In the genomic region with DNA sequence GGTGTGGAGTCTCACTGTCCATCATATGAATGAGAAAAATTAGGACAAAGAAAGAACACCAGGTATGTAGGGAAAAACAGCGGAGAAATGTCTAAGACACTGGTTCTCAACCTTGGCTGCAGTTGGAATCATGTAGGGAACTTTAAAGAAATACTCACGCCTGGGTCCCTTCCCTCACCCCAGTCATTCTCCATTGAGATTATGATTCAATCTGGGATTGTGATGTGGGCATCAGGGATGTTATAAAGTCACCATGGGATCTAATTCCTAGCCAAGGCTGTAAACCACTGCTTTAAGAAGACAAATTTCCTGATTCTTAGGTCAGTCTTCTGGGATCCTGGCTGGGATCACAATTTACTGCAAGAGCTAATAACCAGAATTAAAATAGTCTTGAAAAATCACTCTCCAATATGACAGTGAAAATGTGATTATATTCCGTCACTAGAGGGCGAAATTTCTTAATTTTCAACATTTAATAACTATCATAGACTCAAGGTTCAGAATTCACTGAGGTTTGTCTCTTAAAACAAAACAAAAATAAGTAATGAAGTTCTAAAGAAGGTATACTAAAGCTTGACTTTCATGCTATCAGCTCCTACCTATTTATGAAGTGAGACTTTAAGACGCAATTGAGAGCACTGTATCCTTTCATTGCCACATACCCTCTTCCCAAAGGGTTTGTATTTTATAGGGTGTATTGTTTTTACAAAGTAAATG, we compare ENCODE assay signal across 8 cellular contexts.
DNase-seq lines count a peak whose midpoint lies in the region; ATAC-seq and TF ChIP-seq lines count a peak whose summit lies in the region.

No MANE protein-coding gene starts in this region.

- WGBS in sigmoid colon, 2 donors: 48 to 57% methylated on average over 5 of the region's 5 CpGs

- H3K4me1 ChIP-seq in Peyer's patch (no peaks in the 10 kb centered on the region), sigmoid colon (no peaks in the 10 kb centered on the region)

- no peak overlapping the region for H3K4me3 ChIP-seq in Peyer's patch
- no peak overlapping the region for H3K4me3 ChIP-seq in sigmoid colon

- peak; percentile 53 for ATAC-seq in GM21447 (IDR thresholded peaks at IDR 0.05; ENCODE audit: unreplicated experiment)
- no peak for ATAC-seq in HG03159 (IDR thresholded peaks at IDR 0.05; ENCODE audit: unreplicated experiment)
- ATAC-seq in GM19395 (IDR thresholded peaks at IDR 0.05; ENCODE audit: unreplicated experiment): no peak

- intact Hi-C loops in sigmoid colon (cut with DNase I): loop anchor here (10.0 kb wide), 1 partner anchor 80 kb away; no protein-coding TSS in a partner anchor

- H3K27me3 ChIP-seq in Peyer's patch (no peaks in the 10 kb centered on the region), sigmoid colon (no peaks in the 10 kb centered on the region)

- H3K36me3 ChIP-seq in Peyer's patch: no peaks in the 10 kb centered on the region
- H3K36me3 ChIP-seq in sigmoid colon: no peaks in the 10 kb centered on the region

- TF ChIP-seq POLR2A in Peyer's patch (IDR thresholded peaks at IDR 0.05) (no peak), sigmoid colon (IDR thresholded peaks at IDR 0.05) (no peak)

- H3K27ac ChIP-seq in Peyer's patch (no peak overlapping the region), sigmoid colon (no peak overlapping the region)

- TF ChIP-seq CTCF in Peyer's patch (IDR thresholded peaks at IDR 0.05): peak; percentile 28 to 61 (median 54)
- TF ChIP-seq CTCF in sigmoid colon (IDR thresholded peaks at IDR 0.05): peak in 3 of 4 experiments; percentile 15 to 46 (median 17)

- no peaks in the 10 kb centered on the region for H3K9me3 ChIP-seq in Peyer's patch
- no peaks in the 10 kb centered on the region for H3K9me3 ChIP-seq in sigmoid colon

- no peak for TF ChIP-seq EP300 in sigmoid colon (IDR thresholded peaks at IDR 0.05)

- DNase-seq in AML-193 (lab: John Stamatoyannopoulos, UW) (peak; percentile 38), Peyer's patch (no peak), fibroblast of gingiva (ENCODE audit: low read depth) (peak; percentile 35), sigmoid colon (no peak), anterior cingulate cortex (lab: John Stamatoyannopoulos, UW) (no peak)

Comparison
In these comparisons a context has a peak if more than half of its experiments do, and no peak if none do; other contexts are left out.
1. DNase-seq: peak in AML-193 (2 of 2) and fibroblast of gingiva (single experiment); none in Peyer's patch (0 of 3), sigmoid colon (single experiment) and anterior cingulate cortex (0 of 58).